In the genomic region with DNA sequence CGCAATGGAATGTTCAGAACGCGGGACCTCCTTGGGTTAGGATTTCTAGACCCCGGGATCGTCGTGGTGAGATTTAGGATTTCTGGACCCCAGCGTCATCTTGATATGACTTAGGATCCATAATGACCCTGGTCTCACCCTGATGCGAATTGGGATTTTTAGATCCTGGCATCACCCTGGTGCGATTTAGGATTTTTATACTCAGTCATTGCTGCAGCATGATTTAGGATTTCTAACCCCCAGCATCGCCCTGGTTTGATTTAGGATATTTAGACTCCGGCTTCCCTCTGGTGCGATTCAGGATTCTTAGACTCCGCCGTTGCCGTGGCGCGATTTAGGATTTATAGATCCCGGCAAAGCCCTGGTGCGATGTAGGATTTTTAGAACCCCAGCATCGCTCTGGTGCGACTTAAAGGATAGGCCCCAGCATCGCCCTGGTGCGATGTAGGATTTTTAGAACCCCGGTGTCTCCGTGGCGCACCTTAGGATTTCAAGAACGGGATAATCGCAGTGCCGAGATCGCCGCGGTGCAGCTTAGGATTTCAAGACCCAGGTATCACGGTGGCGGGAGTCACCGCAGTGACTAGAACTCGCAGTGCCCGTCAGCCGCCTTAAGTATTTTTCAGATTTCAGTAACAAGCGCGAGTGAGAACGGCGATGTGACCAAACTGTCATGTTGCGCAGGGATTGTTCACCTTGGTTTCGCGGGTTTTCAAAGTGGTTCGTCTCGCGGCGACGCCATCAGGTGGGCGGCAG, we compare ENCODE assay signal across 9 cellular contexts. TPM values are rescaled to one million over a fixed set of nuclear protein-coding genes. Genes with fewer than 3 reads are reported as not detected.
DNase-seq lines count a peak whose midpoint lies in the region; ATAC-seq and TF ChIP-seq lines count a peak whose summit lies in the region.
"Had no signal": no experiment of that assay in that cellular context is flagged by ENCODE, and none has a peak within 500 bp of the region (broad histone marks: within the 10 kb centered on the region; RNA-seq: fewer than 3 reads in every experiment).

No MANE protein-coding gene starts in this region.

- POLR2A ChIA-PET in MCF 10A (lab: Yijun Ruan, JAX) (interaction anchor here (1.2 kb wide), 1 partner anchor 423 kb away, joined by 3 read pairs; no protein-coding TSS in a partner anchor), Caco-2 (lab: Charles Lee) (no interaction called here)

- H3K36me3 Mint-ChIP-seq in MCF 10A (ENCODE audit: insufficient read depth, unreplicated experiment), result peaks cover 31% of the 10 kb centered on the region
- peaks cover 46% of the 10 kb centered on the region for H3K36me3 Mint-ChIP-seq in Caco-2 (ENCODE audit: insufficient read depth, unreplicated experiment)

- CTCF ChIA-PET in MCF 10A (lab: Yijun Ruan, JAX) (no interaction called here), Caco-2 (lab: Charles Lee) (no interaction called here)

- 69 to 76% methylated on average over 7 to 51 of the region's 51 CpGs for WGBS in transverse colon (ENCODE audit: low coverage in 1 of 2), 2 donors

- TF ChIP-seq POLR2A in breast epithelium (IDR thresholded peaks at IDR 0.05), result no peak
- no peak for TF ChIP-seq POLR2A in transverse colon (IDR thresholded peaks at IDR 0.05)

- H3K27me3 ChIP-seq in breast epithelium, result no peaks in the 10 kb centered on the region
- no peaks in the 10 kb centered on the region for H3K27me3 ChIP-seq in ascending aorta
- H3K27me3 ChIP-seq in transverse colon, result no peaks in the 10 kb centered on the region
- no peaks in the 10 kb centered on the region for H3K27me3 ChIP-seq in Caco-2 (replicated peaks; ENCODE audit: control insufficient read depth, insufficient read depth, low read length)

- H3K27ac ChIP-seq in breast epithelium (peak overlapping the region in 1 of 2 donors; percentile 21), ascending aorta (no peak overlapping the region), transverse colon (no peak overlapping the region)

- BruUV-seq in MCF 10A (replicated peaks; lab: Mats Ljungman, UMichigan) (no TSS peak), Caco-2 (replicated peaks; lab: Mats Ljungman, UMichigan) (no TSS peak)

- no peak for TF ChIP-seq EP300 in transverse colon (IDR thresholded peaks at IDR 0.05; ENCODE audit: low read depth)

- H3K27ac Mint-ChIP-seq in MCF 10A (ENCODE audit: low read depth, unreplicated experiment) (no peak overlapping the region), Caco-2 (ENCODE audit: unreplicated experiment) (no peak overlapping the region)

- in situ Hi-C loops in transverse colon (cut with MboI; ENCODE audit: low pct_ligation_motif_present in 1 of 4, low pct_unique_long_range_greater_than_20kb in 1 of 4, low sequenced_read_pairs in 3 of 4), result loop anchor here in 1 of 4 donors (25.0 kb wide), 1 partner anchor 205 kb away; the partner anchor contains the start of gene CPA4
- in situ Hi-C loops in ACHN (cut with HindIII; ENCODE audit: low pct_ligation_motif_present, low pct_unique_long_range_greater_than_20kb, low sequenced_read_pairs), result no loop called here

- intact Hi-C loops in breast epithelium (cut with DNase I; ENCODE audit: low total_unique reads), result no loop called here
- intact Hi-C loops in MCF 10A (cut with micrococcal nuclease), result no loop called here
- intact Hi-C loops in ascending aorta (cut with DNase I), result no loop called here
- intact Hi-C loops in transverse colon (cut with DNase I; ENCODE audit: low total_unique reads), result no loop called here
- intact Hi-C loops in Caco-2 (cut with micrococcal nuclease; ENCODE audit: unreplicated experiment), result no loop called here

- H3K9me3 ChIP-seq in breast epithelium (no peaks in the 10 kb centered on the region), ascending aorta (no peaks in the 10 kb centered on the region), transverse colon (no peaks in the 10 kb centered on the region), Caco-2 (0 out of 2 replicates have a peak, but pooled peaks cover 3% of the 10 kb centered on the region)

- no peak overlapping the region for H3K4me3 Mint-ChIP-seq in MCF 10A (ENCODE audit: unreplicated experiment)
- H3K4me3 Mint-ChIP-seq in Caco-2 (ENCODE audit: unreplicated experiment), result no peak overlapping the region

- H3K9me3 Mint-ChIP-seq in MCF 10A (ENCODE audit: unreplicated experiment) (no peaks in the 10 kb centered on the region), Caco-2 (ENCODE audit: unreplicated experiment) (no peaks in the 10 kb centered on the region)

- TF ChIP-seq CTCF in breast epithelium (IDR thresholded peaks at IDR 0.05) (no peak), MCF 10A (IDR thresholded peaks at IDR 0.05; ENCODE audit: unreplicated experiment) (no peak), ascending aorta (IDR thresholded peaks at IDR 0.05) (no peak), transverse colon (IDR thresholded peaks at IDR 0.05) (no peak), Caco-2 (IDR thresholded peaks at IDR 0.05; ENCODE audit: insufficient read depth in 1 of 2, low read depth in 1 of 2, low read length in 1 of 2, severe bottlenecking in 1 of 2, unreplicated experiment in 1 of 2) (no peak)

- H3K36me3 ChIP-seq in breast epithelium (no peaks in the 10 kb centered on the region), ascending aorta (no peaks in the 10 kb centered on the region), transverse colon (no peaks in the 10 kb centered on the region), Caco-2 (ENCODE audit: control insufficient read depth, insufficient read depth, low read length) (peaks cover 2% of the 10 kb centered on the region)

- H3K4me3 ChIP-seq in breast epithelium (peak overlapping the region; percentile 45 to 66 (median 59)), ascending aorta (peak overlapping the region; percentile 52 to 65), transverse colon (peak overlapping the region in 3 of 4 donors; percentile 12 to 36 (median 25)), Caco-2 (ENCODE audit: low read depth, low read length) (no peak overlapping the region)

- ATAC-seq in GM19035 (IDR thresholded peaks at IDR 0.05; ENCODE audit: unreplicated experiment), result no peak

- H3K4me1 ChIP-seq in breast epithelium (no peaks in the 10 kb centered on the region), ascending aorta (peaks cover 0 to 17% of the 10 kb centered on the region in 2 donors), transverse colon (peaks cover 4 to 14% (median 10%) of the 10 kb centered on the region in 4 donors), Caco-2 (peaks cover 41% of the 10 kb centered on the region)

- DNase-seq in breast epithelium (ENCODE audit: low spot score in 2 of 2) (no peak), MCF 10A (ENCODE audit: unreplicated experiment) (no peak), ascending aorta (ENCODE audit: low spot score in 2 of 2) (no peak), left kidney (ENCODE audit: low read depth, low spot score) (peak; percentile 26), transverse colon (no peak), Caco-2 (no peak), ACHN (no peak)
- DNase-seq: effector CD4-positive, alpha-beta T cell had no signal

- H3K4me1 Mint-ChIP-seq in MCF 10A (ENCODE audit: insufficient read depth, unreplicated experiment), result peaks cover 8% of the 10 kb centered on the region
- H3K4me1 Mint-ChIP-seq in Caco-2 (ENCODE audit: low read depth, unreplicated experiment), result peaks cover 26% of the 10 kb centered on the region

- H3K27me3 Mint-ChIP-seq in MCF 10A (ENCODE audit: insufficient read depth, unreplicated experiment), result no peaks in the 10 kb centered on the region
- H3K27me3 Mint-ChIP-seq in Caco-2 (ENCODE audit: insufficient read depth, unreplicated experiment), result no peaks in the 10 kb centered on the region

RNA-seq across cellular contexts. Expression of gene MEST, which starts 0.8 kb away (rescaled TPM):
- 10 to 100 TPM; 54.9 to 95.7 (median 60.3) TPM for total RNA-seq in breast epithelium
- total RNA-seq in MCF 10A (2022), result 34.2 and 39.0 TPM in 2 replicates
- 6.9 TPM for total RNA-seq in ascending aorta
- 10 to 100 TPM in 3 of 4 donors, 1 to 10 TPM in 1; 4.0 to 49.0 (median 34.6) TPM for total RNA-seq in transverse colon
- total RNA-seq in Caco-2 (2022), result 270 and 295 TPM in 2 replicates

RNA-seq across cellular contexts. Expression of gene CEP41, which starts 51.9 kb away (rescaled TPM):
- total RNA-seq in breast epithelium (1 to 10 TPM; 5.9 to 8.9 (median 7.0) TPM), MCF 10A (2022) (14.0 and 15.8 TPM in 2 replicates), ascending aorta (4.3 TPM), transverse colon (1 to 10 TPM in 2 of 4 donors, under 1 TPM in 1, not detected in 1; 0.75 to 4.8 (median 2.7) TPM), Caco-2 (2022) (14.3 and 14.9 TPM in 2 replicates)
